In the genomic region with DNA sequence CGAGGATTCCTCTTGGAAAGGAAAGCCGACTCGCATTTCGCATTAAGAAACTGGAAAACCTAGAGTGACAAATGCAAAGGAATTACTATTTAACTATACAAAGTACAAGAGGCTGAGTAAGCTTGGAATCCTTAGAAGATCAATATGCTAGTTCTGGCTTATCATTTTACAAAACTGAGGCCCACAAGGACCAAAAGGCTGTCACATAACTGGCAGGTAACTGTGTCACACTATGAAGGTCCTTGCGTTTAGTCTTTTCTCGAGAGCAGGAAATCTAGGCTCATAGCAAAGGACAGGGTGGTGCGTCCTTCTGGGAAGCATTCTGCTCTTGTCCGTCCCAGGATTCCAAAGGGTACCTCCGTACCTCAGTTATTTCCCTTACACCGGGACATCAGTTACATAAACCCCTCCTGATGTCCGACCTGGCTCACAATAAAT, we compare ENCODE assay signal across 8 cellular contexts. TPM values are rescaled to one million over a fixed set of nuclear protein-coding genes. Genes with fewer than 3 reads are reported as not detected.
DNase-seq lines count a peak whose midpoint lies in the region; ATAC-seq and TF ChIP-seq lines count a peak whose summit lies in the region.

No MANE protein-coding gene starts in this region.

- H3K36me3 Mint-ChIP-seq in chondrocyte (ENCODE audit: low read depth) (peaks cover 27% of the 10 kb centered on the region), mesothelial cell of epicardium (peaks cover 23% of the 10 kb centered on the region)

- peak overlapping the region; percentile 91 for H3K4me3 ChIP-seq in HUES6 (ENCODE audit: low read depth, low read length)

- H3K27me3 Mint-ChIP-seq in chondrocyte (ENCODE audit: low read depth) (no peaks in the 10 kb centered on the region), mesothelial cell of epicardium (ENCODE audit: low read depth) (no peaks in the 10 kb centered on the region)

- H3K4me1 Mint-ChIP-seq in chondrocyte (ENCODE audit: low read depth) (peaks cover 33% of the 10 kb centered on the region), mesothelial cell of epicardium (peaks cover 23% of the 10 kb centered on the region)

- DNase-seq in chondrocyte (ENCODE audit: low spot score) (no peak), mesothelial cell of epicardium (ENCODE audit: low spot score in 2 of 2, unreplicated experiment in 2 of 2) (no peak), DMS53 (lab: John Stamatoyannopoulos, UW) (no peak), GM10248 (ENCODE audit: extremely low spot score) (no peak), SKM-1 (lab: John Stamatoyannopoulos, UW; ENCODE audit: unreplicated experiment) (no peak)
- no peak for DNase-seq in activated effector memory CD4-positive, alpha-beta T cell treated with Interleukin-2 at 50 U/mL for 16 hours

- peak overlapping the region; percentile 90 for H3K27ac ChIP-seq in HUES6 (ENCODE audit: low read depth, low read length)

- CTCF ChIA-PET in GM10248 (lab: Yijun Ruan, JAX), result interaction anchor here (0.7 to 2.1 kb wide), 3 partner anchors 9 to 12 kb away, joined by 3 to 18 read pairs (median 4); partner anchors contain the start of gene ZBTB11

- no peaks in the 10 kb centered on the region for H3K9me3 ChIP-seq in HUES6 (ENCODE audit: control insufficient read depth, insufficient read depth, low read depth, low read length)

- TF ChIP-seq CTCF in chondrocyte (IDR thresholded peaks at IDR 0.05) (no peak), mesothelial cell of epicardium (IDR thresholded peaks at IDR 0.05; ENCODE audit: unreplicated experiment) (no peak), GM10248 (IDR thresholded peaks at IDR 0.05; ENCODE audit: control extremely low read depth, extremely low read depth, low read depth, missing control alignments) (no peak)

- POLR2A ChIA-PET in GM10248 (lab: Yijun Ruan, JAX), result interaction anchor here (1.0 to 2.6 kb wide), 5 partner anchors 9 to 164 kb away, joined by 3 to 22 read pairs (median 6); partner anchors contain the start of genes CEP97, NFKBIZ and ZBTB11

- peak overlapping the region; percentile 98 for H3K9ac ChIP-seq in HUES6 (ENCODE audit: low read length)

- no peaks in the 10 kb centered on the region for H3K27me3 ChIP-seq in HUES6 (ENCODE audit: control insufficient read depth, insufficient read depth, low read length)

- H3K27ac Mint-ChIP-seq in chondrocyte (ENCODE audit: unreplicated experiment) (peak overlapping the region; percentile 98), mesothelial cell of epicardium (peak overlapping the region; percentile 98)

- H3K36me3 ChIP-seq in HUES6 (ENCODE audit: control insufficient read depth, insufficient read depth, low read length), result peaks cover 54% of the 10 kb centered on the region

- no peaks in the 10 kb centered on the region for H3K9me3 Mint-ChIP-seq in chondrocyte (ENCODE audit: low read depth)
- H3K9me3 Mint-ChIP-seq in mesothelial cell of epicardium, result no peaks in the 10 kb centered on the region

- H3K4me1 ChIP-seq in HUES6 (ENCODE audit: control insufficient read depth, insufficient read depth, low read length), result peaks cover 15% of the 10 kb centered on the region

- H3K4me3 Mint-ChIP-seq in chondrocyte (ENCODE audit: unreplicated experiment), result peak overlapping the region; percentile 97
- peak overlapping the region; percentile 100 for H3K4me3 Mint-ChIP-seq in mesothelial cell of epicardium

- ATAC-seq in GM19351 (IDR thresholded peaks at IDR 0.05; ENCODE audit: unreplicated experiment), result peak; percentile 1

RNA-seq across cellular contexts. Expression of gene RPL24, which starts 0.6 kb away (rescaled TPM):
- total RNA-seq in chondrocyte, result 649 to 687 TPM (median 652 TPM) in 3 replicates
- total RNA-seq in mesothelial cell of epicardium, result 1,307 to 1,400 TPM (median 1,389 TPM) in 3 replicates

RNA-seq across cellular contexts. Expression of gene ZBTB11, which starts 9.0 kb away (rescaled TPM):
- total RNA-seq in chondrocyte (13.3 to 17.7 TPM (median 14.7 TPM) in 3 replicates), mesothelial cell of epicardium (17.0 to 18.8 TPM (median 17.2 TPM) in 3 replicates)

RNA-seq across cellular contexts. Expression of gene CEP97, which starts 38.5 kb away (rescaled TPM):
- total RNA-seq in chondrocyte, result 8.5 to 13.7 TPM (median 11.8 TPM) in 3 replicates
- total RNA-seq in mesothelial cell of epicardium, result 18.7 to 22.8 TPM (median 20.2 TPM) in 3 replicates
